Comparison of ENCODE assay signal across 10 cellular contexts in the genomic region with DNA sequence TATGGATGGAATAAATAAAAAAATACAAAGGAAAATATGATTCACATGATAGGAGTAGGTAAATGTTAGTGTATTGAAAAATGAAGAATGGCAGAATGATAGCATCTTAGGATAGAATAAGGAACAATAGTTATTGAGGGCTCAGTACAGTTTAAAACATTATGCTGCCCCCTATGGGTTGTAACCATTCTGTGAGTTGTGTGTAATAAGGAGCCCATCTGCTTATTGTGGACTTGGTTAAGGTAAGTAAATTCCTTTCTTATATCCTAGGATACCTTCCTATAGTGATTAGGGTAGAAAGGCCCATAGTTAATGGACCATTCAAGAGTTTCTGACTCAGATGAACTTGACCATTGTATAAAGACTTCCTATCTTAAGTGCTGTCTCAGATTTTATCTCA.
A peak's percentile ranks its signal among the peaks of the same experiment; 100 is the strongest.
DNase-seq lines count a peak whose midpoint lies in the region; ATAC-seq and TF ChIP-seq lines count a peak whose summit lies in the region.
"Had no signal": no experiment of that assay in that cellular context is flagged by ENCODE, and none has a peak within 500 bp of the region (broad histone marks: within the 10 kb centered on the region; RNA-seq: fewer than 3 reads in every experiment).

No MANE protein-coding gene starts in this region.

- H3K79me1 ChIP-seq in H9 (ENCODE audit: insufficient read depth, low read depth, low read length, poor library complexity, severe bottlenecking): no peaks in the 10 kb centered on the region

- H3K14ac ChIP-seq in H9 (ENCODE audit: insufficient read depth, low read length): no peak overlapping the region

- H2BK120ac ChIP-seq in H9 (ENCODE audit: low read depth, low read length, poor library complexity, severe bottlenecking): no peak overlapping the region

- H3K4me3 Mint-ChIP-seq in H9: no peak overlapping the region
- H3K4me3 Mint-ChIP-seq in activated T-helper 1 cell treated with anti-CD3 and anti-CD28 coated beads, Interleukin-12 subunit alpha, Interleukin-12 subunit beta, Interleukin-2, Interleukin-4 antibody, amounts not matched to agents 30 ng/mL and 10 ng/mL and 1 ng/mL, durations not matched to agents 14 hours and 24 hours and 36 hours: no peak overlapping the region

- H2AK5ac ChIP-seq in H9 (ENCODE audit: insufficient read length, low read length): no peak overlapping the region

- peak; percentile 79 for TF ChIP-seq CTCF in H9 (conservative IDR thresholded peaks at IDR 0.05)

- no peak overlapping the region for H4K8ac ChIP-seq in H9 (replicated peaks; ENCODE audit: insufficient read length, low read depth, low read length)

- H3K4me3 ChIP-seq in SK-N-MC: no peak overlapping the region
- H3K4me3 ChIP-seq in GM23248: no peak overlapping the region

- in situ Hi-C loops in GM23248 (cut with MboI): no loop called here

- DNase-seq in Ammon's horn (ENCODE audit: low spot score): peak; percentile 33
- DNase-seq in H9: no peak
- peak; percentile 22 for DNase-seq in SK-N-MC (ENCODE audit: low read depth, low spot score)
- peak; percentile 14 for DNase-seq in iPS DF 4.7 (ENCODE audit: extremely low read depth, low spot score)
- no peak for DNase-seq in DMS114 treated with DMSO at 0.1 percent for 48 hours (lab: John Stamatoyannopoulos, UW; ENCODE audit: unreplicated experiment)
- DNase-seq in activated T-helper 1 cell treated with anti-CD3 and anti-CD28 coated beads, Interleukin-12 subunit alpha, Interleukin-12 subunit beta, Interleukin-2, Interleukin-4 antibody, amounts not matched to agents 30 ng/mL and 10 ng/mL and 1 ng/mL, durations not matched to agents 14 hours and 24 hours and 36 hours (ENCODE audit: low spot score): no peak
- no peak for DNase-seq in GM23248
- DNase-seq: activated CD4-positive, alpha-beta T cell treated with anti-CD3 and anti-CD28 coated beads, Interleukin-2, amount 50 U/mL, for 4 hours; NCI-H2029 treated with DMSO at 0.1 percent for 48 hours had no signal

- H3K23ac ChIP-seq in H9 (ENCODE audit: insufficient read length, low read depth, low read length): no peak overlapping the region

- no peaks in the 10 kb centered on the region for H3K27me3 Mint-ChIP-seq in H9 (ENCODE audit: low read depth)
- H3K27me3 Mint-ChIP-seq in activated T-helper 1 cell treated with anti-CD3 and anti-CD28 coated beads, Interleukin-12 subunit alpha, Interleukin-12 subunit beta, Interleukin-2, Interleukin-4 antibody, amounts not matched to agents 30 ng/mL and 10 ng/mL and 1 ng/mL, durations not matched to agents 14 hours and 24 hours and 36 hours (ENCODE audit: insufficient read depth): no peaks in the 10 kb centered on the region

- H3K9me3 ChIP-seq in H9 (ENCODE audit: control insufficient read depth, low read depth, low read length): no peaks in the 10 kb centered on the region
- no peaks in the 10 kb centered on the region for H3K9me3 ChIP-seq in SK-N-MC (ENCODE audit: low read depth, low read length)
- H3K9me3 ChIP-seq in GM23248 (ENCODE audit: low read depth): no peaks in the 10 kb centered on the region

- H3F3A ChIP-seq in GM23248 (ENCODE audit: insufficient read depth): no peaks in the 10 kb centered on the region

- no peaks in the 10 kb centered on the region for H3K79me2 ChIP-seq in H9 (ENCODE audit: insufficient read depth, low read length)
- no peaks in the 10 kb centered on the region for H3K79me2 ChIP-seq in GM23248 (ENCODE audit: insufficient read depth)

- no peaks in the 10 kb centered on the region for H3K4me1 ChIP-seq in H9 (ENCODE audit: insufficient read depth, low read length)
- no peaks in the 10 kb centered on the region for H3K4me1 ChIP-seq in GM23248 (ENCODE audit: insufficient read depth)

- no peak overlapping the region for H2BK15ac ChIP-seq in H9 (ENCODE audit: low read depth, low read length)

- H3K36me3 ChIP-seq in SK-N-MC (ENCODE audit: insufficient read depth, low read length): no peaks in the 10 kb centered on the region
- no peaks in the 10 kb centered on the region for H3K36me3 ChIP-seq in GM23248 (ENCODE audit: low read depth)

- H3K9me3 Mint-ChIP-seq in H9: peaks cover 0 to 3% of the 10 kb centered on the region in 2 experiments; a peak in 3 of 5 replicates
- H3K9me3 Mint-ChIP-seq in activated T-helper 1 cell treated with anti-CD3 and anti-CD28 coated beads, Interleukin-12 subunit alpha, Interleukin-12 subunit beta, Interleukin-2, Interleukin-4 antibody, amounts not matched to agents 30 ng/mL and 10 ng/mL and 1 ng/mL, durations not matched to agents 14 hours and 24 hours and 36 hours: no peaks in the 10 kb centered on the region

- no peak overlapping the region for H3T11ph ChIP-seq in H9 (ENCODE audit: low read length)

- no peaks in the 10 kb centered on the region for H3K4me1 Mint-ChIP-seq in H9
- H3K4me1 Mint-ChIP-seq in activated T-helper 1 cell treated with anti-CD3 and anti-CD28 coated beads, Interleukin-12 subunit alpha, Interleukin-12 subunit beta, Interleukin-2, Interleukin-4 antibody, amounts not matched to agents 30 ng/mL and 10 ng/mL and 1 ng/mL, durations not matched to agents 14 hours and 24 hours and 36 hours (ENCODE audit: low read depth): no peaks in the 10 kb centered on the region

- H3K9ac ChIP-seq in H9 (ENCODE audit: extremely low read depth, insufficient read length, low read length): no peak overlapping the region
- no peak overlapping the region for H3K9ac ChIP-seq in SK-N-MC (ENCODE audit: insufficient read length)
- no peak overlapping the region for H3K9ac ChIP-seq in GM23248

- H3K27me3 ChIP-seq in H9 (ENCODE audit: insufficient read depth, low read length) (no peaks in the 10 kb centered on the region), GM23248 (replicated peaks; ENCODE audit: insufficient read depth) (no peaks in the 10 kb centered on the region)

- no peak overlapping the region for H2BK5ac ChIP-seq in H9 (ENCODE audit: insufficient read length, low read length)

- H4K91ac ChIP-seq in H9 (ENCODE audit: insufficient read length, low read depth, low read length): no peak overlapping the region

- H2BK20ac ChIP-seq in H9 (ENCODE audit: low read depth, low read length, poor library complexity, severe bottlenecking): no peak overlapping the region

- intact Hi-C loops in activated T-helper 1 cell treated with anti-CD3 and anti-CD28 coated beads, Interleukin-12 subunit alpha, Interleukin-12 subunit beta, Interleukin-2, Interleukin-4 antibody, amounts not matched to agents 30 ng/mL and 10 ng/mL and 1 ng/mL, durations not matched to agents 14 hours and 24 hours and 36 hours (cut with micrococcal nuclease): loop anchor here (2.0 kb wide), 1 partner anchor 869 kb away; no protein-coding TSS in a partner anchor

- ATAC-seq in HG03378 (IDR thresholded peaks at IDR 0.05; ENCODE audit: unreplicated experiment): no peak

- no peaks in the 10 kb centered on the region for H4K20me1 ChIP-seq in H9 (ENCODE audit: control insufficient read depth, insufficient read depth, insufficient read length)
- no peaks in the 10 kb centered on the region for H4K20me1 ChIP-seq in GM23248 (ENCODE audit: insufficient read depth)

- no peak overlapping the region for H3K56ac ChIP-seq in H9 (ENCODE audit: insufficient read length, low read depth, low read length)

- no peaks in the 10 kb centered on the region for H3K9me2 ChIP-seq in GM23248 (ENCODE audit: insufficient read depth)

- H3K4me2 ChIP-seq in H9 (ENCODE audit: insufficient read depth, insufficient read length, low read length) (no peak overlapping the region), GM23248 (ENCODE audit: unreplicated experiment) (no peak overlapping the region)

- no peak overlapping the region for H2BK12ac ChIP-seq in H9 (ENCODE audit: insufficient read length, low read depth, low read length)

- H3K27ac ChIP-seq in H9 (ENCODE audit: insufficient read length, low read depth, low read length) (no peak overlapping the region), SK-N-MC (no peak overlapping the region), GM23248 (no peak overlapping the region)

- H3K4ac ChIP-seq in H9 (ENCODE audit: low read depth, low read length): no peak overlapping the region

- H3K18ac ChIP-seq in H9 (ENCODE audit: insufficient read length, low read depth, low read length): no peak overlapping the region

- H3K27ac Mint-ChIP-seq in H9: no peak overlapping the region
- H3K27ac Mint-ChIP-seq in activated T-helper 1 cell treated with anti-CD3 and anti-CD28 coated beads, Interleukin-12 subunit alpha, Interleukin-12 subunit beta, Interleukin-2, Interleukin-4 antibody, amounts not matched to agents 30 ng/mL and 10 ng/mL and 1 ng/mL, durations not matched to agents 14 hours and 24 hours and 36 hours: no peak overlapping the region

- no peaks in the 10 kb centered on the region for H3K23me2 ChIP-seq in H9 (ENCODE audit: insufficient read length, low read depth, low read length, poor library complexity, severe bottlenecking)

- no peak overlapping the region for H2AFZ ChIP-seq in H9 (ENCODE audit: low read length)
- H2AFZ ChIP-seq in GM23248: no peak overlapping the region

- no peak overlapping the region for H4K5ac ChIP-seq in H9 (ENCODE audit: insufficient read length, low read depth, low read length)

- H3K36me3 Mint-ChIP-seq in H9 (ENCODE audit: insufficient read depth in 1 of 3, low read depth in 3 of 3): peaks cover 2 to 4% (median 2%) of the 10 kb centered on the region in 3 experiments; a peak in 4 of 7 replicates
- no peaks in the 10 kb centered on the region for H3K36me3 Mint-ChIP-seq in activated T-helper 1 cell treated with anti-CD3 and anti-CD28 coated beads, Interleukin-12 subunit alpha, Interleukin-12 subunit beta, Interleukin-2, Interleukin-4 antibody, amounts not matched to agents 30 ng/mL and 10 ng/mL and 1 ng/mL, durations not matched to agents 14 hours and 24 hours and 36 hours (ENCODE audit: low read depth)

Comparison
In these comparisons a context has a peak if more than half of its experiments do, and no peak if none do; other contexts are left out.
1. DNase-seq: peak in Ammon's horn (single experiment), SK-N-MC (single experiment) and iPS DF 4.7 (single experiment); none in H9 (single experiment), DMS114 treated with DMSO at 0.1 percent for 48 hours (single experiment), activated T-helper 1 cell treated with anti-CD3 and anti-CD28 coated beads, Interleukin-12 subunit alpha, Interleukin-12 subunit beta, Interleukin-2, Interleukin-4 antibody, amounts not matched to agents 30 ng/mL and 10 ng/mL and 1 ng/mL, durations not matched to agents 14 hours and 24 hours and 36 hours (single experiment) and GM23248 (single experiment).